ENCODE assay signal across 8 cellular contexts in genomic region chr1:181166377-181167196, GRCh38.
A peak's percentile ranks its signal among the peaks of the same experiment; 100 is the strongest.
DNase-seq lines count a peak whose midpoint lies in the region; ATAC-seq and TF ChIP-seq lines count a peak whose summit lies in the region.

No MANE protein-coding gene starts in this region.

- no peak overlapping the region for H3K4me3 ChIP-seq in WI38 (ENCODE audit: low read depth, low read length)

- DNase-seq in GM19238 (ENCODE audit: insufficient read length, low spot score) (peak; percentile 68), NCI-H226 (peak; percentile 63), left kidney (ENCODE audit: low read depth, low spot score) (peak; percentile 94)
- DNase-seq in central memory CD4-positive, alpha-beta T cell, result peak; percentile 70
- DNase-seq in stimulated activated CD4-positive, alpha-beta T cell treated with anti-CD3 and anti-CD28 coated beads, Interleukin-4, amount 100 ng/mL, for 24 hours, result peak; percentile 81

- H3K27ac ChIP-seq in C4-2B, result no peak overlapping the region

- peak; percentile 92 for TF ChIP-seq CTCF in C4-2B (conservative IDR thresholded peaks at IDR 0.05)
- peak; percentile 81 for TF ChIP-seq CTCF in WI38 (IDR thresholded peaks at IDR 0.05; ENCODE audit: low read depth, low read length)

- peak; percentile 94 for ATAC-seq in HG03280 (IDR thresholded peaks at IDR 0.05; ENCODE audit: unreplicated experiment)
